ENCODE assay signal across 8 cellular contexts in the genomic region with DNA sequence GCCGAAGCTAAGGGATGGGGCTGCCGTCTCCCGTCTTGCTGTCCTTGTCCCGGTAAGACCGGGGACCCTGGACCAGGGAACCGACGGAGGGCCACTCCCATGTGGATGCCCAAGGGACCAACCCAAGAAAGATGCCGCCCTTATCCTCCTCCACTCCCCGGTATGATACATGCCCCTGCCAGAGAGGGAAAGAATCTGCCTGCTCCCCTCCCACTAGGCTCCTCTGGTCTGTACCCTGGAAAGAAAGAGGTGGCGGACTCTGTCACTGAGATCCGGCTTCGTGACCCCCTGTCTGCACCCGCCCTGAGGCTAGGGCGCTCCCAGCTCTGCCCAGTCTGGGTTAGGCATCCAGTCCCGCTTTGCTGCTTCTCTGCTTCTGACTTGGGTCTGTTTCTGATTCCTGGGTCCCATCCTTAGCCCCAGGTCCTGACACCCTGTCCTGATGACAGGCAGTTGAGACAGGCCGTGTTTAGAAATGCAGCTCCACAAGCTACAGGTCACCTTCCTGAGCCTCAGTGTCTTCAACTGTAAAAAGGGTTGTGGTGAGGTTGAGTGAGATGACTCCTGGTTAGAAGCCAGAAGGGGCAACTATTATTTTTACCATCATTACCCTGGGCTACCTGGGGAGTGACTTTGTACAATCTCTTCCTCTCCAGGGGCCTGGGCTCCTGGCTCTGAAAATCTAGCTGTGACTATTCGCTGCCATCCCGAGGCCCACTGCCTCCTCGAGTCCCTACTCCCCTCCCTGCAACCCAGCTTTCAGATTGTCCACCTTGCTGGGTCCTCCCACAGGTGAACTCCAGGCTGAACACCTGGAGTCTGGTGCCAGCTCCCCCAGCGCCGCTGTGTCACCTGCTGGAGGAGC. TPM values are rescaled to one million over a fixed set of nuclear protein-coding genes. Genes with fewer than 3 reads are reported as not detected.
A peak's percentile ranks its signal among the peaks of the same experiment; 100 is the strongest.
DNase-seq lines count a peak whose midpoint lies in the region; ATAC-seq and TF ChIP-seq lines count a peak whose summit lies in the region.

No MANE protein-coding gene starts in this region.

- peaks cover 14% of the 10 kb centered on the region for H3K4me1 ChIP-seq in NT2/D1 (ENCODE audit: insufficient read depth, insufficient read length)

- H3K4me3 ChIP-seq in NT2/D1 (ENCODE audit: insufficient read length, low read depth) = peak overlapping the region; percentile 63

- ATAC-seq in natural killer cell = no peak

- peak; percentile 80 for DNase-seq in NCI-H1436 (lab: John Stamatoyannopoulos, UW)
- DNase-seq in NCI-H1436 treated with DMSO at 0.1 percent for 48 hours (lab: John Stamatoyannopoulos, UW) = no peak
- no peak for DNase-seq in NT2/D1 (ENCODE audit: low read depth, low spot score)
- no peak for DNase-seq in natural killer cell
- no peak for DNase-seq in GM20000 (ENCODE audit: low spot score)
- DNase-seq in SW 1271 (lab: John Stamatoyannopoulos, UW) = no peak
- no peak for DNase-seq in HuH-7 (ENCODE audit: low spot score)

- peaks cover 3% of the 10 kb centered on the region for H3K36me3 ChIP-seq in NT2/D1 (ENCODE audit: insufficient read depth, insufficient read length, low read length)

- peaks cover 4% of the 10 kb centered on the region for H3K27me3 ChIP-seq in NT2/D1 (ENCODE audit: insufficient read depth, insufficient read length)

- peaks cover 9% of the 10 kb centered on the region for H3K27me3 Mint-ChIP-seq in dendritic cell treated with granulocyte-macrophage colony-stimulating factor and Interleukin-4, amounts not matched to agents 40 ng/mL and 50 ng/mL, for 4 days
- no peaks in the 10 kb centered on the region for H3K27me3 Mint-ChIP-seq in natural killer cell (ENCODE audit: low read depth in 2 of 2)

- peak overlapping the region; percentile 99 for H3K27ac Mint-ChIP-seq in dendritic cell treated with granulocyte-macrophage colony-stimulating factor and Interleukin-4, amounts not matched to agents 40 ng/mL and 50 ng/mL, for 4 days
- peak overlapping the region; percentile 98 to 100 for H3K27ac Mint-ChIP-seq in natural killer cell

- peak overlapping the region; percentile 86 for H3K4me3 Mint-ChIP-seq in dendritic cell treated with granulocyte-macrophage colony-stimulating factor and Interleukin-4, amounts not matched to agents 40 ng/mL and 50 ng/mL, for 4 days
- H3K4me3 Mint-ChIP-seq in natural killer cell = peak overlapping the region; percentile 89

- H3K4me1 Mint-ChIP-seq in dendritic cell treated with granulocyte-macrophage colony-stimulating factor and Interleukin-4, amounts not matched to agents 40 ng/mL and 50 ng/mL, for 4 days (ENCODE audit: low read depth) = peaks cover 35% of the 10 kb centered on the region
- H3K4me1 Mint-ChIP-seq in natural killer cell = peaks cover 0 to 22% of the 10 kb centered on the region in 2 donors

- no peaks in the 10 kb centered on the region for H3K36me3 Mint-ChIP-seq in dendritic cell treated with granulocyte-macrophage colony-stimulating factor and Interleukin-4, amounts not matched to agents 40 ng/mL and 50 ng/mL, for 4 days (ENCODE audit: low read depth)
- H3K36me3 Mint-ChIP-seq in natural killer cell = no peaks in the 10 kb centered on the region

- peak overlapping the region; percentile 75 for H3K9ac ChIP-seq in NT2/D1 (ENCODE audit: insufficient read length, low read depth)

- TF ChIP-seq CTCF in natural killer cell (IDR thresholded peaks at IDR 0.05) (peak; percentile 56), GM20000 (IDR thresholded peaks at IDR 0.05; ENCODE audit: extremely low read depth, missing control alignments) (no peak)

- peaks cover 15% of the 10 kb centered on the region for H3K9me3 ChIP-seq in NT2/D1 (ENCODE audit: insufficient read depth, low read length)

- peaks cover 11% of the 10 kb centered on the region for H3K9me3 Mint-ChIP-seq in dendritic cell treated with granulocyte-macrophage colony-stimulating factor and Interleukin-4, amounts not matched to agents 40 ng/mL and 50 ng/mL, for 4 days
- no peaks in the 10 kb centered on the region for H3K9me3 Mint-ChIP-seq in natural killer cell

- intact Hi-C loops in dendritic cell treated with granulocyte-macrophage colony-stimulating factor and Interleukin-4, amounts not matched to agents 40 ng/mL and 50 ng/mL, for 4 days (cut with micrococcal nuclease) = loop anchor here (1.0 to 5.0 kb wide), 5 partner anchors 38 to 1482 kb away; a partner anchor contains a TSS
- intact Hi-C loops in natural killer cell (cut with micrococcal nuclease) = loop anchor here (1.0 kb wide), 2 partner anchors 60 to 210 kb away; no protein-coding TSS in a partner anchor

RNA-seq across cellular contexts. Expression of a gene that starts 3.7 kb away (rescaled TPM):
- total RNA-seq in natural killer cell = 1 to 10 TPM in 2 of 3 donors, under 1 TPM in 1; 0.93 to 1.7 (median 1.2) TPM

RNA-seq across cellular contexts. Expression of a gene that starts 37.9 kb away (rescaled TPM):
- 100 to 1,000 TPM; 520 to 674 (median 533) TPM for total RNA-seq in natural killer cell
